In genomic region chr17:4997302-4998026, GRCh38 we compare ENCODE assay signal across 8 cellular contexts. TPM values are rescaled to one million over a fixed set of nuclear protein-coding genes. Genes with fewer than 3 reads are reported as not detected.
DNase-seq lines count a peak whose midpoint lies in the region; ATAC-seq, FAIRE-seq and TF ChIP-seq lines count a peak whose summit lies in the region.

INCA1 (minus strand) TSS chr17:4997522; CDS start chr17:4994437, 3,085 bp downstream.
KIF1C (plus strand) TSS chr17:4997950; CDS start chr17:5000247, 2,297 bp downstream.

- H3K27ac ChIP-seq in temporal lobe (ENCODE audit: low read depth, low read length): peak within 1 kb of the TSS; percentile 95

- DNase-seq in G401 (ENCODE audit: low spot score) (peak; percentile 95), H54 (ENCODE audit: insufficient read length, low spot score) (peak; percentile 94), LoVo (ENCODE audit: low spot score) (peak; percentile 93), SK-MEL-5 (ENCODE audit: low read depth, low spot score) (peak; percentile 85), germinal center (ENCODE audit: low spot score) (peak; percentile 97), omental fat pad (ENCODE audit: low spot score) (peak; percentile 59)
- DNase-seq in activated naive CD4-positive, alpha-beta T cell treated with anti-CD3 and anti-CD28 coated beads, Interleukin-2, amount 10 ng/mL, durations not matched to agents 7 days and 5 days: peak; percentile 94

- peaks cover 22% of the 10 kb centered on the region for H3K27me3 Mint-ChIP-seq in activated naive CD4-positive, alpha-beta T cell treated with anti-CD3 and anti-CD28 coated beads, Interleukin-2, amount 10 ng/mL, durations not matched to agents 7 days and 5 days

- H3K4me3 Mint-ChIP-seq in activated naive CD4-positive, alpha-beta T cell treated with anti-CD3 and anti-CD28 coated beads, Interleukin-2, amount 10 ng/mL, durations not matched to agents 7 days and 5 days: peak within 1 kb of the TSS; percentile 86

- no peak for TF ChIP-seq CTCF in omental fat pad (IDR thresholded peaks at IDR 0.05)

- no peak for FAIRE-seq in H54 (lab: Jason Lieb, UNC)

- peak; percentile 95 for ATAC-seq in omental fat pad (ENCODE audit: low FRiP score)

- no peaks in the 10 kb centered on the region for H3K9me3 Mint-ChIP-seq in activated naive CD4-positive, alpha-beta T cell treated with anti-CD3 and anti-CD28 coated beads, Interleukin-2, amount 10 ng/mL, durations not matched to agents 7 days and 5 days

- peak within 1 kb of the TSS; percentile 76 for H3K27ac Mint-ChIP-seq in activated naive CD4-positive, alpha-beta T cell treated with anti-CD3 and anti-CD28 coated beads, Interleukin-2, amount 10 ng/mL, durations not matched to agents 7 days and 5 days

- in situ Hi-C loops in G401 (cut with HindIII; ENCODE audit: low sequenced_read_pairs) (no loop called here), SK-MEL-5 (cut with HindIII; ENCODE audit: low pct_unique_long_range_greater_than_20kb, low sequenced_read_pairs) (no loop called here)

- peaks cover 18% of the 10 kb centered on the region for H3K36me3 Mint-ChIP-seq in activated naive CD4-positive, alpha-beta T cell treated with anti-CD3 and anti-CD28 coated beads, Interleukin-2, amount 10 ng/mL, durations not matched to agents 7 days and 5 days

- peaks cover 27% of the 10 kb centered on the region for H3K4me1 Mint-ChIP-seq in activated naive CD4-positive, alpha-beta T cell treated with anti-CD3 and anti-CD28 coated beads, Interleukin-2, amount 10 ng/mL, durations not matched to agents 7 days and 5 days

- CTCF ChIA-PET in activated naive CD4-positive, alpha-beta T cell treated with anti-CD3 and anti-CD28 coated beads, Interleukin-2, amount 10 ng/mL, durations not matched to agents 7 days and 5 days (lab: Charles Lee): interaction anchor here (1.0 kb wide), 1 partner anchor 10 kb away, joined by 4 read pairs; the partner anchor contains the start of gene CAMTA2

- peak; percentile 55 for TF ChIP-seq POLR2A in H54 (IDR thresholded peaks at IDR 0.05; ENCODE audit: low read depth, low read length)

RNA-seq across cellular contexts. Expression of gene INCA1, which starts in this region (rescaled TPM):
- 0.14 TPM in 1 of 2 replicates, not detected in the other for total RNA-seq in G401 (2014; rRNA removed; shearing (Covaris generic))
- 0.16 and 0.24 TPM in 2 replicates for total RNA-seq in SK-MEL-5 (2014; rRNA removed; shearing (Covaris generic))
- polyA plus RNA-seq in SK-MEL-5 (2015; cell fraction: cytosol; rRNA removed): 0.19 and 0.29 TPM in 2 replicates
- polyA plus RNA-seq in SK-MEL-5 (2015; cell fraction: nucleus; rRNA removed): 0.86 TPM in 1 of 2 replicates, not detected in the other
- total RNA-seq in omental fat pad (1 to 10 TPM in 3 of 4 donors, not detected in 1; 1.0 to 1.4 (median 1.3) TPM), temporal lobe (0.25 TPM)

RNA-seq across cellular contexts. Expression of gene KIF1C, which starts in this region (rescaled TPM):
- total RNA-seq in G401 (2014; rRNA removed; shearing (Covaris generic)): 75.6 and 95.9 TPM in 2 replicates
- total RNA-seq in SK-MEL-5 (2014; rRNA removed; shearing (Covaris generic)): 48.2 and 54.7 TPM in 2 replicates
- 46.8 and 60.9 TPM in 2 replicates for polyA plus RNA-seq in SK-MEL-5 (2015; cell fraction: cytosol; rRNA removed)
- polyA plus RNA-seq in SK-MEL-5 (2015; cell fraction: nucleus; rRNA removed): 23.4 and 36.3 TPM in 2 replicates
- total RNA-seq in omental fat pad: 10 to 100 TPM; 64.5 to 92.5 (median 76.4) TPM
- 9.1 TPM for total RNA-seq in temporal lobe

Comparison
In these comparisons a context has a peak if more than half of its experiments do, and no peak if none do; other contexts are left out.
1. Peak in every context shown above with its lines: DNase-seq, ATAC-seq and H3K27ac ChIP-seq.